8 cellular contexts compared by ENCODE assay signal in genomic region chr10:131980757-131981428, GRCh38.
DNase-seq lines count a peak whose midpoint lies in the region; ATAC-seq, FAIRE-seq and TF ChIP-seq lines count a peak whose summit lies in the region.

No MANE protein-coding gene starts in this region.

- no peaks in the 10 kb centered on the region for H3K27me3 Mint-ChIP-seq in activated naive CD4-positive, alpha-beta T cell treated with anti-CD3 and anti-CD28 coated beads, Interleukin-2, amount 50 U/mL, for 24 hours
- H3K27me3 Mint-ChIP-seq in stimulated activated memory B cell treated with anti-CD40 and anti-IgM and Interleukin-4, amounts not matched to agents 10 μg/mL and 1 μg/mL and 100 μg/mL, for 72 hours: peaks cover 13% of the 10 kb centered on the region

- peaks cover 16% of the 10 kb centered on the region for H3K4me1 ChIP-seq in adipocyte (ENCODE audit: control insufficient read depth, insufficient read depth, low read length)
- peaks cover 28% of the 10 kb centered on the region for H3K4me1 ChIP-seq in iPS-20b (ENCODE audit: insufficient read depth, low read length)

- H3K9me3 ChIP-seq in adipocyte (ENCODE audit: control insufficient read depth, low read length) (no peaks in the 10 kb centered on the region), iPS-20b (ENCODE audit: insufficient read depth, low read depth, low read length) (no peaks in the 10 kb centered on the region)

- no peak for FAIRE-seq in H54 (lab: Jason Lieb, UNC)

- DNase-seq in activated naive CD4-positive, alpha-beta T cell (lab: John Stamatoyannopoulos, UW): no peak
- DNase-seq in adipocyte (ENCODE audit: low read depth) (peak; percentile 56), H54 (ENCODE audit: insufficient read length, low spot score) (no peak)

- no peak for ATAC-seq in stimulated activated memory B cell treated with anti-CD40 and anti-IgM and Interleukin-4, amounts not matched to agents 10 μg/mL and 1 μg/mL and 100 μg/mL, for 72 hours
- ATAC-seq in GM19023 (IDR thresholded peaks at IDR 0.05; ENCODE audit: unreplicated experiment) (no peak), HG02973 (IDR thresholded peaks at IDR 0.05; ENCODE audit: unreplicated experiment) (no peak)

- H3K4me3 ChIP-seq in adipocyte (ENCODE audit: low read length) (peak overlapping the region; percentile 94), iPS-20b (ENCODE audit: low read length) (peak overlapping the region; percentile 81)

- no peak overlapping the region for H3K27ac ChIP-seq in iPS-20b (ENCODE audit: low read length)

- peaks cover 4% of the 10 kb centered on the region for H3K36me3 Mint-ChIP-seq in activated naive CD4-positive, alpha-beta T cell treated with anti-CD3 and anti-CD28 coated beads, Interleukin-2, amount 50 U/mL, for 24 hours
- peaks cover 9% of the 10 kb centered on the region for H3K36me3 Mint-ChIP-seq in stimulated activated memory B cell treated with anti-CD40 and anti-IgM and Interleukin-4, amounts not matched to agents 10 μg/mL and 1 μg/mL and 100 μg/mL, for 72 hours

- H3K36me3 ChIP-seq in adipocyte (ENCODE audit: control insufficient read depth, insufficient read depth, low read length, severe bottlenecking) (peaks cover 10% of the 10 kb centered on the region), iPS-20b (ENCODE audit: insufficient read depth, low read depth, low read length) (no peaks in the 10 kb centered on the region)

- no peaks in the 10 kb centered on the region for H3K9me3 Mint-ChIP-seq in activated naive CD4-positive, alpha-beta T cell treated with anti-CD3 and anti-CD28 coated beads, Interleukin-2, amount 50 U/mL, for 24 hours
- H3K9me3 Mint-ChIP-seq in stimulated activated memory B cell treated with anti-CD40 and anti-IgM and Interleukin-4, amounts not matched to agents 10 μg/mL and 1 μg/mL and 100 μg/mL, for 72 hours: no peaks in the 10 kb centered on the region

- H3K27me3 ChIP-seq in adipocyte (replicated peaks; ENCODE audit: control insufficient read depth, insufficient read depth, low read length): no peaks in the 10 kb centered on the region
- H3K27me3 ChIP-seq in iPS-20b (ENCODE audit: insufficient read depth, low read length): peaks cover 63% of the 10 kb centered on the region

- no peak for TF ChIP-seq POLR2A in H54 (IDR thresholded peaks at IDR 0.05; ENCODE audit: low read depth, low read length)

- peak overlapping the region; percentile 94 for H3K9ac ChIP-seq in adipocyte (ENCODE audit: low read length)
- H3K9ac ChIP-seq in iPS-20b (ENCODE audit: low read depth, low read length): peak overlapping the region; percentile 53; the same call in 1 of the 2 replicates

- peak overlapping the region; percentile 91 for H3K4me3 Mint-ChIP-seq in activated naive CD4-positive, alpha-beta T cell treated with anti-CD3 and anti-CD28 coated beads, Interleukin-2, amount 50 U/mL, for 24 hours
- H3K4me3 Mint-ChIP-seq in stimulated activated memory B cell treated with anti-CD40 and anti-IgM and Interleukin-4, amounts not matched to agents 10 μg/mL and 1 μg/mL and 100 μg/mL, for 72 hours: peak overlapping the region; percentile 90

- peak overlapping the region; percentile 68 for H3K27ac Mint-ChIP-seq in activated naive CD4-positive, alpha-beta T cell treated with anti-CD3 and anti-CD28 coated beads, Interleukin-2, amount 50 U/mL, for 24 hours
- H3K27ac Mint-ChIP-seq in stimulated activated memory B cell treated with anti-CD40 and anti-IgM and Interleukin-4, amounts not matched to agents 10 μg/mL and 1 μg/mL and 100 μg/mL, for 72 hours: peak overlapping the region; percentile 78

- peaks cover 48% of the 10 kb centered on the region for H3K4me1 Mint-ChIP-seq in activated naive CD4-positive, alpha-beta T cell treated with anti-CD3 and anti-CD28 coated beads, Interleukin-2, amount 50 U/mL, for 24 hours
- H3K4me1 Mint-ChIP-seq in stimulated activated memory B cell treated with anti-CD40 and anti-IgM and Interleukin-4, amounts not matched to agents 10 μg/mL and 1 μg/mL and 100 μg/mL, for 72 hours: peaks cover 40% of the 10 kb centered on the region
